Comparison of ENCODE assay signal across 6 cellular contexts in the genomic region with DNA sequence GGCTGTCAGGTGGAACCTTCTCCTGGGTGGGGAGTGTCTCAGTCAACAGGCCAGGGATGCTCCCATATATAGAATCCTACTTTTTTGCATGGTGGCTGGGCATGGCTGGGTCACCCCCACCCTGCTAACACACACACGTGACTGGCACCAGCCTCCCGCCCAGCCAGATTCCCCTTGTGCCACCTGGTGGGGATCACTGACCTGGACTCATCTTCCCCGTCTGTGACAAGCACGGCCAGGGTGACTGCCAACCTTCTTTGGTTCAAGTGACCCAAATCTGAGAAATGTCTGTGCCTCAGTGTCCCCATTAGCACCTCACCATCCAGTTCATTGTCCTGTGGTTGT. TPM values are rescaled to one million over a fixed set of nuclear protein-coding genes. Genes with fewer than 3 reads are reported as not detected.
A peak's percentile ranks its signal among the peaks of the same experiment; 100 is the strongest.
DNase-seq lines count a peak whose midpoint lies in the region; ATAC-seq, FAIRE-seq and TF ChIP-seq lines count a peak whose summit lies in the region.

No MANE protein-coding gene starts in this region.

- H3K4me1 ChIP-seq in A549 (peaks cover 23% of the 10 kb centered on the region), endothelial cell of umbilical vein (ENCODE audit: control insufficient read depth, extremely low read depth, insufficient read depth, low read length) (peaks cover 35% of the 10 kb centered on the region), small intestine (ENCODE audit: control insufficient read depth in 2 of 2, insufficient read depth in 1 of 2, low read depth in 1 of 2, low read length in 1 of 2) (no peaks in the 10 kb centered on the region)

- dilution Hi-C loops in endothelial cell of umbilical vein (cut with MboI; ENCODE audit: extremely low pct_ligation_motif_present, low sequenced_read_pairs): no loop called here

- H3K27ac ChIP-seq in A549 (peak overlapping the region; percentile 91 to 98), endothelial cell of umbilical vein (ENCODE audit: insufficient read depth, low read depth, low read length) (peak overlapping the region; percentile 78), small intestine (ENCODE audit: low read depth in 1 of 2, low read length in 1 of 2) (peak overlapping the region in 1 of 2 donors; percentile 59)

- POLR2A ChIA-PET in A549 (lab: Yijun Ruan, JAX): no interaction called here
- POLR2A ChIA-PET in endothelial cell of umbilical vein (lab: Charles Lee): no interaction called here

- no peaks in the 10 kb centered on the region for H3K9me1 ChIP-seq in endothelial cell of umbilical vein (replicated peaks; ENCODE audit: control insufficient read depth, extremely low read depth, insufficient read depth, low read length)

- no peaks in the 10 kb centered on the region for H4K20me1 ChIP-seq in endothelial cell of umbilical vein (replicated peaks; ENCODE audit: control insufficient read depth, extremely low read depth, insufficient read depth, low read length)

- peak; percentile 37 to 46; a peak in 5 of 6 replicates for ATAC-seq in A549
- no peak for ATAC-seq in HG03025 (IDR thresholded peaks at IDR 0.05; ENCODE audit: low FRiP score, unreplicated experiment)

- H3K36me3 ChIP-seq in endothelial cell of umbilical vein (ENCODE audit: control insufficient read depth in 2 of 2, extremely low read depth in 1 of 2, insufficient read depth in 2 of 2, low read length in 2 of 2) (no peaks in the 10 kb centered on the region), small intestine (ENCODE audit: control insufficient read depth in 2 of 2, insufficient read depth in 2 of 2, low read length in 2 of 2) (no peaks in the 10 kb centered on the region)

- TF ChIP-seq POLR2A in A549 (IDR thresholded peaks at IDR 0.05; ENCODE audit: low read length) (no peak), endothelial cell of umbilical vein (IDR thresholded peaks at IDR 0.05; ENCODE audit: low read depth, low read length) (no peak)

- H3K27me3 ChIP-seq in endothelial cell of umbilical vein (ENCODE audit: control insufficient read depth in 2 of 2, insufficient read depth in 2 of 2, low read length in 2 of 2) (peaks cover 0 to 2% of the 10 kb centered on the region in 2 experiments), small intestine (ENCODE audit: control insufficient read depth in 2 of 2, insufficient read depth in 2 of 2, low read length in 2 of 2) (no peaks in the 10 kb centered on the region)

- no peak for DNase-seq in A549 (ENCODE audit: low read depth in 1 of 2, low spot score in 1 of 2)
- DNase-seq in endothelial cell of umbilical vein (ENCODE audit: low read depth, low spot score): peak; percentile 11
- DNase-seq in small intestine: no peak
- no peak for DNase-seq in GM13977 (ENCODE audit: low spot score)

- no peak overlapping the region for H2AFZ ChIP-seq in endothelial cell of umbilical vein (ENCODE audit: low read depth, low read length)

- CTCF ChIA-PET in A549 (lab: Yijun Ruan, JAX) (interaction anchor here (0.6 to 1.4 kb wide), 3 partner anchors 17 to 297 kb away, joined by 3 to 5 read pairs (median 4); a partner anchor contains a TSS), endothelial cell of umbilical vein (lab: Charles Lee) (interaction anchor here (0.7 to 1.1 kb wide), 5 partner anchors 8 to 297 kb away, joined by 3 to 4 read pairs (median 3); a partner anchor contains a TSS)

- H3K4me2 ChIP-seq in A549: peak overlapping the region; percentile 98
- H3K4me2 ChIP-seq in endothelial cell of umbilical vein (ENCODE audit: insufficient read depth, low read length): peak overlapping the region; percentile 89

- TF ChIP-seq EP300 in A549 (IDR thresholded peaks at IDR 0.05): no peak

- WGBS in A549 (ENCODE audit: missing lambda C conversion rate): 0% methylated on average over 1 of the region's 4 CpGs
- WGBS in small intestine, 3 donors: 0 to 16% (median 11%) methylated on average over 4 of the region's 4 CpGs

- BruUV-seq in endothelial cell of umbilical vein (replicated peaks; lab: Mats Ljungman, UMichigan): no TSS peak

- H3K4me3 ChIP-seq in A549: peak overlapping the region; percentile 92
- H3K4me3 ChIP-seq in endothelial cell of umbilical vein (replicated peaks in 1 of 3; ENCODE audit: insufficient read depth in 1 of 3, low read depth in 1 of 3, low read length in 3 of 3): peak overlapping the region; percentile 43 to 84 (median 79)
- H3K4me3 ChIP-seq in small intestine (ENCODE audit: low read depth in 1 of 2, low read length in 2 of 2): peak overlapping the region; percentile 77 to 81

- TF ChIP-seq CTCF in A549 (IDR thresholded peaks at IDR 0.05) (no peak), LNCAP (IDR thresholded peaks at IDR 0.05) (0 out of 2 replicates have a peak, but pooled peaks have one; percentile 17), endothelial cell of umbilical vein (IDR thresholded peaks at IDR 0.05; ENCODE audit: extremely low read depth in 1 of 2, insufficient read depth in 1 of 2, low read depth in 1 of 2, low read length in 2 of 2) (no peak), GM13977 (IDR thresholded peaks at IDR 0.05; ENCODE audit: extremely low read depth, insufficient read depth, missing control alignments) (no peak)

- FAIRE-seq in A549 (lab: Jason Lieb, UNC): no peak
- FAIRE-seq in endothelial cell of umbilical vein (lab: Jason Lieb, UNC): no peak
- FAIRE-seq in small intestine (lab: Jason Lieb, UNC): no peak

- peak overlapping the region; percentile 61 for H3K9ac ChIP-seq in endothelial cell of umbilical vein (replicated peaks; ENCODE audit: extremely low read depth, insufficient read depth, low read length)

- no peak for TF ChIP-seq RAD21 in A549 (conservative IDR thresholded peaks at IDR 0.05 in 1 of 2, IDR thresholded peaks at IDR 0.05 in 1 of 2)

- intact Hi-C loops in endothelial cell of umbilical vein (cut with micrococcal nuclease): loop anchor here (1.0 kb wide), 2 partner anchors 28 to 38 kb away; no protein-coding TSS in a partner anchor

- H3K79me2 ChIP-seq in endothelial cell of umbilical vein (ENCODE audit: control insufficient read depth, insufficient read depth, low read length): peaks cover 57% of the 10 kb centered on the region

- in situ Hi-C loops in GM13977 (cut with MboI; ENCODE audit: low pct_unique_long_range_greater_than_20kb, low sequenced_read_pairs, unreplicated experiment): no loop called here

- H3K9me3 ChIP-seq in A549 (no peaks in the 10 kb centered on the region), endothelial cell of umbilical vein (replicated peaks; ENCODE audit: control insufficient read depth, insufficient read depth, low read length) (no peaks in the 10 kb centered on the region), small intestine (ENCODE audit: control insufficient read depth, low read depth) (no peaks in the 10 kb centered on the region)

RNA-seq across cellular contexts. Expression of a gene that starts 1.0 kb away (rescaled TPM):
- 26.5 and 33.4 TPM in 2 replicates for polyA plus RNA-seq in A549 (2011; rRNA removed)
- 52.0 and 53.8 TPM in 2 replicates for polyA plus RNA-seq in A549 (2012; cell fraction: cytosol; rRNA removed)
- 57.1 and 61.2 TPM in 2 replicates for polyA plus RNA-seq in A549 (2012; cell fraction: nucleus; rRNA removed)
- polyA plus RNA-seq in A549 (2017; fragmentation: RNase III; extraction: RNeasy Plus Mini Kit Qiagen cat#74134 plus additional on column Dnase treatment): 37.3 to 45.8 TPM (median 41.7 TPM) in 3 replicates
- polyA minus RNA-seq in A549 (2011; rRNA and poly(A)+ RNA removed): 82.9 and 96.8 TPM in 2 replicates
- total RNA-seq in endothelial cell of umbilical vein: 302 and 326 TPM in 2 replicates
- polyA plus RNA-seq in endothelial cell of umbilical vein: 142 and 148 TPM in 2 replicates
- polyA plus RNA-seq in endothelial cell of umbilical vein (2011; cell fraction: cytosol; rRNA removed): 163 and 180 TPM in 2 replicates
- 162 and 166 TPM in 2 replicates for polyA plus RNA-seq in endothelial cell of umbilical vein (2011; cell fraction: nucleus; rRNA removed)
- 155 and 170 TPM in 2 replicates for polyA plus RNA-seq in endothelial cell of umbilical vein (2012)
- 157 and 229 TPM in 2 replicates for polyA minus RNA-seq in endothelial cell of umbilical vein
- 70.3 TPM for polyA minus RNA-seq in endothelial cell of umbilical vein (2011; cell fraction: cytosol; rRNA and poly(A)+ RNA removed)
- 47.5 and 72.7 TPM in 2 replicates for polyA minus RNA-seq in endothelial cell of umbilical vein (2011; cell fraction: nucleus; rRNA and poly(A)+ RNA removed)
- 10 to 100 TPM in 2 of 3 donors, 1 to 10 TPM in 1; 8.9 to 35.0 (median 27.8) TPM for polyA plus RNA-seq in small intestine

RNA-seq across cellular contexts. Expression of a gene that starts 15.0 kb away (rescaled TPM):
- polyA plus RNA-seq in A549 (2011; rRNA removed) (57.9 and 59.0 TPM in 2 replicates), A549 (2017; fragmentation: RNase III; extraction: RNeasy Plus Mini Kit Qiagen cat#74134 plus additional on column Dnase treatment) (110 to 118 TPM (median 112 TPM) in 3 replicates), endothelial cell of umbilical vein (158 and 168 TPM in 2 replicates), small intestine (100 to 1,000 TPM; 110 to 139 (median 139) TPM)
- polyA plus RNA-seq in A549 (2012; cell fraction: cytosol; rRNA removed): 172 and 176 TPM in 2 replicates
- 636 and 678 TPM in 2 replicates for polyA plus RNA-seq in A549 (2012; cell fraction: nucleus; rRNA removed)
- polyA minus RNA-seq in A549 (2011; rRNA and poly(A)+ RNA removed): 58.9 and 69.4 TPM in 2 replicates
- 153 and 157 TPM in 2 replicates for total RNA-seq in endothelial cell of umbilical vein
- polyA plus RNA-seq in endothelial cell of umbilical vein (2011; cell fraction: cytosol; rRNA removed): 122 and 136 TPM in 2 replicates
- polyA plus RNA-seq in endothelial cell of umbilical vein (2011; cell fraction: nucleus; rRNA removed): 631 and 632 TPM in 2 replicates
- polyA plus RNA-seq in endothelial cell of umbilical vein (2012): 131 and 157 TPM in 2 replicates
- 73.4 and 92.4 TPM in 2 replicates for polyA minus RNA-seq in endothelial cell of umbilical vein
- polyA minus RNA-seq in endothelial cell of umbilical vein (2011; cell fraction: cytosol; rRNA and poly(A)+ RNA removed): 88.6 TPM
- polyA minus RNA-seq in endothelial cell of umbilical vein (2011; cell fraction: nucleus; rRNA and poly(A)+ RNA removed): 81.9 and 101 TPM in 2 replicates

RNA-seq across cellular contexts. Expression of a gene that starts 41.0 kb away (rescaled TPM):
- polyA plus RNA-seq in A549 (2011; rRNA removed) (0.06 TPM in 1 of 2 replicates, not detected in the other), A549 (2017; fragmentation: RNase III; extraction: RNeasy Plus Mini Kit Qiagen cat#74134 plus additional on column Dnase treatment) (0.12 to 0.18 TPM (median 0.17 TPM) in 3 replicates), endothelial cell of umbilical vein (0.21 and 0.48 TPM in 2 replicates), small intestine (under 1 TPM in 1 of 3 donors, not detected in 2; 0.64 TPM)
- 0.12 and 0.27 TPM in 2 replicates for polyA plus RNA-seq in A549 (2012; cell fraction: cytosol; rRNA removed)
- 0.21 and 0.70 TPM in 2 replicates for polyA plus RNA-seq in A549 (2012; cell fraction: nucleus; rRNA removed)
- not detected in 2 replicates for polyA minus RNA-seq in A549 (2011; rRNA and poly(A)+ RNA removed)
- total RNA-seq in endothelial cell of umbilical vein: 0.40 and 0.53 TPM in 2 replicates
- 0.08 and 0.17 TPM in 2 replicates for polyA plus RNA-seq in endothelial cell of umbilical vein (2011; cell fraction: cytosol; rRNA removed)
- 0.13 TPM in 1 of 2 replicates, not detected in the other for polyA plus RNA-seq in endothelial cell of umbilical vein (2011; cell fraction: nucleus; rRNA removed)
- 0.19 TPM in 1 of 2 replicates, not detected in the other for polyA plus RNA-seq in endothelial cell of umbilical vein (2012)
- not detected in 2 replicates for polyA minus RNA-seq in endothelial cell of umbilical vein
- not detected for polyA minus RNA-seq in endothelial cell of umbilical vein (2011; cell fraction: cytosol; rRNA and poly(A)+ RNA removed)
- polyA minus RNA-seq in endothelial cell of umbilical vein (2011; cell fraction: nucleus; rRNA and poly(A)+ RNA removed): not detected in 2 replicates

RNA-seq across cellular contexts. Expression of a gene that starts 52.9 kb away (rescaled TPM):
- 16.9 and 19.8 TPM in 2 replicates for polyA plus RNA-seq in A549 (2011; rRNA removed)
- 17.8 and 21.7 TPM in 2 replicates for polyA plus RNA-seq in A549 (2012; cell fraction: cytosol; rRNA removed)
- 86.3 and 101 TPM in 2 replicates for polyA plus RNA-seq in A549 (2012; cell fraction: nucleus; rRNA removed)
- polyA plus RNA-seq in A549 (2017; fragmentation: RNase III; extraction: RNeasy Plus Mini Kit Qiagen cat#74134 plus additional on column Dnase treatment): 32.8 to 34.1 TPM (median 33.1 TPM) in 3 replicates
- polyA minus RNA-seq in A549 (2011; rRNA and poly(A)+ RNA removed): 20.7 and 24.9 TPM in 2 replicates
- 6.0 and 14.7 TPM in 2 replicates for total RNA-seq in endothelial cell of umbilical vein
- 4.7 and 5.3 TPM in 2 replicates for polyA plus RNA-seq in endothelial cell of umbilical vein
- polyA plus RNA-seq in endothelial cell of umbilical vein (2011; cell fraction: cytosol; rRNA removed): 2.1 and 2.3 TPM in 2 replicates
- polyA plus RNA-seq in endothelial cell of umbilical vein (2011; cell fraction: nucleus; rRNA removed): 10.3 and 10.4 TPM in 2 replicates
- polyA plus RNA-seq in endothelial cell of umbilical vein (2012): 10.2 and 13.0 TPM in 2 replicates
- 6.1 and 8.2 TPM in 2 replicates for polyA minus RNA-seq in endothelial cell of umbilical vein
- 46.5 TPM for polyA minus RNA-seq in endothelial cell of umbilical vein (2011; cell fraction: cytosol; rRNA and poly(A)+ RNA removed)
- 5.1 and 8.0 TPM in 2 replicates for polyA minus RNA-seq in endothelial cell of umbilical vein (2011; cell fraction: nucleus; rRNA and poly(A)+ RNA removed)
- polyA plus RNA-seq in small intestine: 10 to 100 TPM; 13.6 to 51.6 (median 15.7) TPM
